Comparison of ENCODE assay signal across 1 cellular context in the genomic region with DNA sequence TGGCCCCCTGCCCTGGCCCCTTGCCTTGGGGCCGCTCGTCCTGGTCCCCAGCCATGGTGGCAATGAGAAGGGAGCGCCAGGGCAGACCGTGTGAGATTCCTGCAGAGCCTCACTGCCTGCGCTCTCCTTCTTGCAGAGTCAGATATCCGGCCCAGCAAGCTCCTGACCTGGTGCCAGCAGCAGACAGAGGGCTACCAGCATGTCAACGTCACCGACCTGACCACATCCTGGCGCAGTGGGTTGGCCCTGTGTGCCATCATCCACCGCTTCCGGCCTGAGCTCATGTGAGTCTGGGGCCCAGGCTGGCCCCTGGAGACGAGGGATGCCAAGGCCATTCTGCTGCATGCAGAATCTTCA.
TF ChIP-seq lines count a peak whose summit lies in the region.

No MANE protein-coding gene starts in this region.

TF ChIP-seq in GM12878, 131 proteins besides CTCF, POLR2A, EP300 and RAD21 (continued from another document):
- TF ChIP-seq, protein P1, sequence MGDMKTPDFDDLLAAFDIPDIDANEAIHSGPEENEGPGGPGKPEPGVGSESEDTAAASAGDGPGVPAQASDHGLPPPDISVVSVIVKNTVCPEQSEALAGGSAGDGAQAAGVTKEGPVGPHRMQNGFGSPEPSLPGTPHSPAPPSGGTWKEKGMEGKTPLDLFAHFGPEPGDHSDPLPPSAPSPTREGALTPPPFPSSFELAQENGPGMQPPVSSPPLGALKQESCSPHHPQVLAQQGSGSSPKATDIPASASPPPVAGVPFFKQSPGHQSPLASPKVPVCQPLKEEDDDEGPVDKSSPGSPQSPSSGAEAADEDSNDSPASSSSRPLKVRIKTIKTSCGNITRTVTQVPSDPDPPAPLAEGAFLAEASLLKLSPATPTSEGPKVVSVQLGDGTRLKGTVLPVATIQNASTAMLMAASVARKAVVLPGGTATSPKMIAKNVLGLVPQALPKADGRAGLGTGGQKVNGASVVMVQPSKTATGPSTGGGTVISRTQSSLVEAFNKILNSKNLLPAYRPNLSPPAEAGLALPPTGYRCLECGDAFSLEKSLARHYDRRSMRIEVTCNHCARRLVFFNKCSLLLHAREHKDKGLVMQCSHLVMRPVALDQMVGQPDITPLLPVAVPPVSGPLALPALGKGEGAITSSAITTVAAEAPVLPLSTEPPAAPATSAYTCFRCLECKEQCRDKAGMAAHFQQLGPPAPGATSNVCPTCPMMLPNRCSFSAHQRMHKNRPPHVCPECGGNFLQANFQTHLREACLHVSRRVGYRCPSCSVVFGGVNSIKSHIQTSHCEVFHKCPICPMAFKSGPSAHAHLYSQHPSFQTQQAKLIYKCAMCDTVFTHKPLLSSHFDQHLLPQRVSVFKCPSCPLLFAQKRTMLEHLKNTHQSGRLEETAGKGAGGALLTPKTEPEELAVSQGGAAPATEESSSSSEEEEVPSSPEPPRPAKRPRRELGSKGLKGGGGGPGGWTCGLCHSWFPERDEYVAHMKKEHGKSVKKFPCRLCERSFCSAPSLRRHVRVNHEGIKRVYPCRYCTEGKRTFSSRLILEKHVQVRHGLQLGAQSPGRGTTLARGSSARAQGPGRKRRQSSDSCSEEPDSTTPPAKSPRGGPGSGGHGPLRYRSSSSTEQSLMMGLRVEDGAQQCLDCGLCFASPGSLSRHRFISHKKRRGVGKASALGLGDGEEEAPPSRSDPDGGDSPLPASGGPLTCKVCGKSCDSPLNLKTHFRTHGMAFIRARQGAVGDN (IDR thresholded peaks at IDR 0.05), result peak; percentile 66; the same call in 1 of the 2 replicates
- TF ChIP-seq RCOR1 (conservative IDR thresholded peaks at IDR 0.05; ENCODE audit: low read depth, low read length), result no peak
- TF ChIP-seq CREB1 (IDR thresholded peaks at IDR 0.05; ENCODE audit: low read depth), result peak; percentile 56; the same call in 1 of the 2 replicates
- TF ChIP-seq EZH2 (IDR thresholded peaks at IDR 0.05; ENCODE audit: borderline replicate concordance, control insufficient read depth, low read depth, low read length), result no peak
- TF ChIP-seq GABPA (IDR thresholded peaks at IDR 0.05; ENCODE audit: low read depth), result peak; percentile 63
- TF ChIP-seq IKZF2 (IDR thresholded peaks at IDR 0.05), result peak in 1 of 2 experiments; percentile 12; a peak in 1 of 4 replicates
- peak; percentile 39 to 85; a peak in 2 of 4 replicates for TF ChIP-seq BHLHE40 (IDR thresholded peaks at IDR 0.05; ENCODE audit: borderline replicate concordance in 1 of 2, low read depth in 2 of 2, low read length in 1 of 2)
- no peak for TF ChIP-seq NFXL1 (IDR thresholded peaks at IDR 0.05; ENCODE audit: borderline replicate concordance)
- TF ChIP-seq, protein P2, sequence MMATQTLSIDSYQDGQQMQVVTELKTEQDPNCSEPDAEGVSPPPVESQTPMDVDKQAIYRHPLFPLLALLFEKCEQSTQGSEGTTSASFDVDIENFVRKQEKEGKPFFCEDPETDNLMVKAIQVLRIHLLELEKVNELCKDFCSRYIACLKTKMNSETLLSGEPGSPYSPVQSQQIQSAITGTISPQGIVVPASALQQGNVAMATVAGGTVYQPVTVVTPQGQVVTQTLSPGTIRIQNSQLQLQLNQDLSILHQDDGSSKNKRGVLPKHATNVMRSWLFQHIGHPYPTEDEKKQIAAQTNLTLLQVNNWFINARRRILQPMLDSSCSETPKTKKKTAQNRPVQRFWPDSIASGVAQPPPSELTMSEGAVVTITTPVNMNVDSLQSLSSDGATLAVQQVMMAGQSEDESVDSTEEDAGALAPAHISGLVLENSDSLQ (IDR thresholded peaks at IDR 0.05), result peak; percentile 44
- TF ChIP-seq TCF12 (IDR thresholded peaks at IDR 0.05; ENCODE audit: low read depth, low read length), result no peak
- TF ChIP-seq CREM (IDR thresholded peaks at IDR 0.05; ENCODE audit: low read depth), result peak; percentile 69; the same call in 1 of the 2 replicates
